ENCODE assay signal across 14 cellular contexts in genomic region chr2:105487142-105488069, GRCh38.
DNase-seq lines count a peak whose midpoint lies in the region; ATAC-seq and TF ChIP-seq lines count a peak whose summit lies in the region.
"Had no signal": no experiment of that assay in that cellular context is flagged by ENCODE, and none has a peak within 500 bp of the region (broad histone marks: within the 10 kb centered on the region; RNA-seq: fewer than 3 reads in every experiment).

No MANE protein-coding gene starts in this region.

- H3K23ac ChIP-seq in trophoblast cell (ENCODE audit: low read length) = no peak overlapping the region

- H3K36me3 ChIP-seq in SJCRH30 (no peaks in the 10 kb centered on the region), trophoblast cell (ENCODE audit: control insufficient read depth in 1 of 2, insufficient read depth in 2 of 2, low read length in 2 of 2) (no peaks in the 10 kb centered on the region)
- H3K36me3 ChIP-seq: spleen, vagina had no signal

- H3K4me1 Mint-ChIP-seq in CD4-positive, alpha-beta T cell (ENCODE audit: low read depth) = no peaks in the 10 kb centered on the region
- H3K4me1 Mint-ChIP-seq: CD14-positive monocyte had no signal

- no peak overlapping the region for H3K27ac Mint-ChIP-seq in CD4-positive, alpha-beta T cell
- H3K27ac Mint-ChIP-seq: activated naive CD4-positive, alpha-beta T cell treated with anti-CD3 and anti-CD28 coated beads, Interleukin-2, amount 50 U/mL, for 72 hours; CD14-positive monocyte had no signal

- H3K4me3 Mint-ChIP-seq in CD4-positive, alpha-beta T cell = no peak overlapping the region
- H3K4me3 Mint-ChIP-seq: CD14-positive monocyte had no signal

- no peak overlapping the region for H3K4ac ChIP-seq in trophoblast cell (ENCODE audit: low read depth, low read length)

- no peaks in the 10 kb centered on the region for H3K79me2 ChIP-seq in trophoblast cell (ENCODE audit: control insufficient read depth, insufficient read depth, low read length, poor library complexity)

- H3K27me3 ChIP-seq in SJCRH30 (no peaks in the 10 kb centered on the region), trophoblast cell (ENCODE audit: insufficient read depth, low read length) (no peaks in the 10 kb centered on the region)
- H3K27me3 ChIP-seq in CD4-positive, alpha-beta T cell (ENCODE audit: control insufficient read depth, insufficient read depth, low read length) = no peaks in the 10 kb centered on the region
- H3K27me3 ChIP-seq: spleen, vagina had no signal

- no peak overlapping the region for H3K9ac ChIP-seq in trophoblast cell (ENCODE audit: low read length)

- H4K91ac ChIP-seq in trophoblast cell (ENCODE audit: low read depth, low read length) = no peak overlapping the region

- ATAC-seq in GM19328 (IDR thresholded peaks at IDR 0.05; ENCODE audit: unreplicated experiment) (no peak), GM21515 (IDR thresholded peaks at IDR 0.05; ENCODE audit: unreplicated experiment) (no peak)
- ATAC-seq in CD4-positive, alpha-beta T cell (ENCODE audit: poor library complexity) = no peak
- ATAC-seq: activated naive CD4-positive, alpha-beta T cell treated with anti-CD3 and anti-CD28 coated beads, Interleukin-2, amount 50 U/mL, for 72 hours had no signal

- peaks cover 2% of the 10 kb centered on the region for H3K9me3 Mint-ChIP-seq in CD4-positive, alpha-beta T cell

- whole genome bisulfite sequencing in trophoblast cell (ENCODE audit: extremely low coverage, insufficient coverage, insufficient read length) = no CpG with 5 or more reads among the region's 21 CpGs

- H3K18ac ChIP-seq in trophoblast cell (ENCODE audit: low read length) = no peak overlapping the region

- H3K9me3 ChIP-seq in SJCRH30 (replicated peaks) (no peaks in the 10 kb centered on the region; the same call in 1 of the 2 replicates), trophoblast cell (ENCODE audit: insufficient read depth, low read depth, low read length) (peaks cover 1% of the 10 kb centered on the region)
- peaks cover 5% of the 10 kb centered on the region for H3K9me3 ChIP-seq in CD4-positive, alpha-beta T cell (ENCODE audit: control insufficient read depth, low read length)

- H3K4me3 ChIP-seq in SJCRH30 = 0 out of 2 replicates have a peak overlapping the region, but pooled peaks have one; percentile 1
- no peak overlapping the region for H3K4me3 ChIP-seq in foreskin fibroblast (ENCODE audit: low read depth in 1 of 2, low read length in 2 of 2)
- H3K4me3 ChIP-seq in trophoblast cell (ENCODE audit: low read depth, low read length) = no peak overlapping the region
- H3K4me3 ChIP-seq: spleen, vagina had no signal

- DNase-seq in AG20443 (ENCODE audit: low spot score) = peak; percentile 83
- peak; percentile 50 to 53 for DNase-seq in SJCRH30
- DNase-seq in foreskin fibroblast = peak; percentile 35 to 59
- DNase-seq in trophoblast cell = no peak
- DNase-seq in CD4-positive, alpha-beta T cell = no peak
- no peak for DNase-seq in posterior cingulate gyrus
- DNase-seq: activated CD4-positive, alpha-beta T cell treated with anti-CD3 and anti-CD28 coated beads, Interleukin-2, amount 50 U/mL, for 48 hours; spleen; T-helper 1 cell had no signal

- H4K12ac ChIP-seq in trophoblast cell (ENCODE audit: low read depth, low read length) = no peak overlapping the region

- H3K14ac ChIP-seq in trophoblast cell (ENCODE audit: low read length) = no peak overlapping the region

- no peak for TF ChIP-seq CTCF in foreskin fibroblast (IDR thresholded peaks at IDR 0.05; ENCODE audit: low read depth, low read length)
- TF ChIP-seq CTCF in CD4-positive, alpha-beta T cell (IDR thresholded peaks at IDR 0.05) = no peak

- H2BK120ac ChIP-seq in trophoblast cell (ENCODE audit: insufficient read depth, low read length, poor library complexity) = no peak overlapping the region

- H2AFZ ChIP-seq in trophoblast cell (ENCODE audit: insufficient read depth, low read length, poor library complexity) = peak overlapping the region; percentile 39

- no peak overlapping the region for H2AK5ac ChIP-seq in trophoblast cell (ENCODE audit: low read length)

- peaks cover 10% of the 10 kb centered on the region for H3K4me1 ChIP-seq in SJCRH30
- H3K4me1 ChIP-seq in trophoblast cell (ENCODE audit: control insufficient read depth in 1 of 2, insufficient read depth in 2 of 2, low read length in 2 of 2) = no peaks in the 10 kb centered on the region
- H3K4me1 ChIP-seq: spleen, vagina had no signal

- POLR2A ChIA-PET in CD4-positive, alpha-beta T cell (lab: Charles Lee) = no interaction called here

- no peak overlapping the region for H2BK5ac ChIP-seq in trophoblast cell (ENCODE audit: low read depth, low read length, poor library complexity)

- CTCF ChIA-PET in CD4-positive, alpha-beta T cell (lab: Charles Lee) = no interaction called here

- H3K36me3 Mint-ChIP-seq in CD4-positive, alpha-beta T cell (ENCODE audit: low read depth) = no peaks in the 10 kb centered on the region
- H3K36me3 Mint-ChIP-seq: activated naive CD4-positive, alpha-beta T cell treated with anti-CD3 and anti-CD28 coated beads, Interleukin-2, amount 50 U/mL, for 72 hours; CD14-positive monocyte had no signal

- no peaks in the 10 kb centered on the region for H3K79me1 ChIP-seq in trophoblast cell (ENCODE audit: low read length)

- H3K4me2 ChIP-seq in trophoblast cell (ENCODE audit: low read length) = no peak overlapping the region

- peak overlapping the region; percentile 2; the same call in 1 of the 2 replicates for H3K27ac ChIP-seq in SJCRH30
- no peak overlapping the region for H3K27ac ChIP-seq in trophoblast cell (ENCODE audit: low read depth, low read length)
- H3K27ac ChIP-seq in CD4-positive, alpha-beta T cell (ENCODE audit: low read depth, low read length) = no peak overlapping the region
- H3K27ac ChIP-seq: spleen, vagina had no signal

- H4K8ac ChIP-seq in trophoblast cell (ENCODE audit: low read depth, low read length) = no peak overlapping the region

- intact Hi-C loops in CD4-positive, alpha-beta T cell (cut with DNase I, micrococcal nuclease) = no loop called here
- intact Hi-C loops in posterior cingulate gyrus (cut with DNase I) = no loop called here

- no peaks in the 10 kb centered on the region for H3K27me3 Mint-ChIP-seq in CD4-positive, alpha-beta T cell

- no peak overlapping the region for H2BK12ac ChIP-seq in trophoblast cell (ENCODE audit: low read length)

Comparison
In these comparisons a context has a peak if more than half of its experiments do, and no peak if none do; other contexts are left out.
1. DNase-seq: peak in AG20443 (single experiment), SJCRH30 (2 of 2) and foreskin fibroblast (2 of 2); none in trophoblast cell (0 of 2), CD4-positive, alpha-beta T cell (0 of 10) and posterior cingulate gyrus (0 of 10).